Comparison of ENCODE assay signal across 14 cellular contexts in genomic region chr7:10802526-10802925, GRCh38.
DNase-seq lines count a peak whose midpoint lies in the region; ATAC-seq, FAIRE-seq and TF ChIP-seq lines count a peak whose summit lies in the region.
"Had no signal": no experiment of that assay in that cellular context is flagged by ENCODE, and none has a peak within 500 bp of the region (broad histone marks: within the 10 kb centered on the region; RNA-seq: fewer than 3 reads in every experiment).

No MANE protein-coding gene starts in this region.

- H3K9me3 Mint-ChIP-seq in activated naive CD4-positive, alpha-beta T cell treated with anti-CD3 and anti-CD28 coated beads, Interleukin-2, amount 50 U/mL, for 72 hours, result no peaks in the 10 kb centered on the region

- H3K4me1 ChIP-seq in A673 (ENCODE audit: insufficient read depth, low read length, poor library complexity, severe bottlenecking), result no peaks in the 10 kb centered on the region
- H3K4me1 ChIP-seq: gastroesophageal sphincter had no signal

- peak; percentile 27 for DNase-seq in A673 (ENCODE audit: low spot score)
- DNase-seq in LNCaP clone FGC (ENCODE audit: low read depth), result peak; percentile 17
- DNase-seq in bronchial epithelial cell (ENCODE audit: low read depth), result peak; percentile 99
- DNase-seq in islet precursor cell, result peak; percentile 84
- no peak for DNase-seq in stimulated activated CD4-positive, alpha-beta T cell treated with anti-CD3 and anti-CD28 coated beads, Interleukin-4, amount 100 ng/mL, for 4 hours
- DNase-seq in SK-N-DZ (ENCODE audit: low spot score), result no peak
- DNase-seq in activated naive CD4-positive, alpha-beta T cell treated with anti-CD3 and anti-CD28 coated beads, Interleukin-2, amount 50 U/mL, for 72 hours (ENCODE audit: low spot score in 2 of 2), result no peak
- DNase-seq: left colon, natural killer cell, NCI-H2171 treated with DMSO at 0.1 percent for 48 hours had no signal

- intact Hi-C loops in A673 (cut with micrococcal nuclease; ENCODE audit: unreplicated experiment), result no loop called here

- no peak overlapping the region for H3K27ac Mint-ChIP-seq in activated naive CD4-positive, alpha-beta T cell treated with anti-CD3 and anti-CD28 coated beads, Interleukin-2, amount 50 U/mL, for 72 hours
- H3K27ac Mint-ChIP-seq: natural killer cell had no signal

- BruUV-seq in A673 (replicated peaks; lab: Mats Ljungman, UMichigan), result no TSS peak

- POLR2A ChIA-PET in A673 (lab: Charles Lee; ENCODE audit: low non-redundant PET), result no interaction called here

- H3K9me3 ChIP-seq in A673 (ENCODE audit: low read depth, low read length, poor library complexity, severe bottlenecking), result no peaks in the 10 kb centered on the region
- H3K9me3 ChIP-seq: gastroesophageal sphincter had no signal

- FAIRE-seq in bronchial epithelial cell (lab: Jason Lieb, UNC), result peak; percentile 90
- FAIRE-seq: A204.1 had no signal

- H3K27ac ChIP-seq in A673 (ENCODE audit: low read depth, low read length, poor library complexity, severe bottlenecking), result no peak overlapping the region
- H3K27ac ChIP-seq: gastroesophageal sphincter had no signal

- ATAC-seq in activated naive CD4-positive, alpha-beta T cell treated with anti-CD3 and anti-CD28 coated beads, Interleukin-2, amount 50 U/mL, for 72 hours, result no peak
- ATAC-seq in HG03565 (IDR thresholded peaks at IDR 0.05; ENCODE audit: unreplicated experiment), result no peak
- ATAC-seq: gastroesophageal sphincter, HCT116, left colon, natural killer cell had no signal

- no peaks in the 10 kb centered on the region for H3K36me3 Mint-ChIP-seq in activated naive CD4-positive, alpha-beta T cell treated with anti-CD3 and anti-CD28 coated beads, Interleukin-2, amount 50 U/mL, for 72 hours
- H3K36me3 Mint-ChIP-seq: natural killer cell had no signal

- TF ChIP-seq CTCF in A673 (conservative IDR thresholded peaks at IDR 0.05; ENCODE audit: low read depth, low read length), result no peak
- TF ChIP-seq CTCF in LNCaP clone FGC (IDR thresholded peaks at IDR 0.05; ENCODE audit: control insufficient read depth, extremely low read depth, insufficient read depth), result no peak
- no peak for TF ChIP-seq CTCF in bronchial epithelial cell (IDR thresholded peaks at IDR 0.05; ENCODE audit: insufficient read depth, low read length, severe bottlenecking)

- no peaks in the 10 kb centered on the region for H3K36me3 ChIP-seq in A673 (ENCODE audit: insufficient read depth, low read length, poor library complexity, severe bottlenecking)
- no peaks in the 10 kb centered on the region for H3K36me3 ChIP-seq in bronchial epithelial cell (ENCODE audit: control insufficient read depth, insufficient read depth, low read length)
- H3K36me3 ChIP-seq: gastroesophageal sphincter had no signal

- H3K27me3 ChIP-seq in A673 (replicated peaks; ENCODE audit: insufficient read depth, low read depth, low read length, poor library complexity), result no peaks in the 10 kb centered on the region
- H3K27me3 ChIP-seq in bronchial epithelial cell (ENCODE audit: control insufficient read depth, insufficient read depth, low read length), result no peaks in the 10 kb centered on the region
- H3K27me3 ChIP-seq: gastroesophageal sphincter had no signal

- H3K4me3 ChIP-seq in A673 (ENCODE audit: low read depth, low read length, poor library complexity, severe bottlenecking), result no peak overlapping the region
- H3K4me3 ChIP-seq in LNCaP clone FGC (ENCODE audit: low read depth, low read length), result no peak overlapping the region
- no peak overlapping the region for H3K4me3 ChIP-seq in bronchial epithelial cell (ENCODE audit: low read depth, low read length)
- H3K4me3 ChIP-seq: gastroesophageal sphincter had no signal

- CTCF ChIA-PET in A673 (lab: Charles Lee), result no interaction called here

Comparison
In these comparisons a context has a peak if more than half of its experiments do, and no peak if none do; other contexts are left out.
1. DNase-seq: peak in A673 (single experiment), LNCaP clone FGC (single experiment), bronchial epithelial cell (single experiment) and islet precursor cell (single experiment); none in stimulated activated CD4-positive, alpha-beta T cell treated with anti-CD3 and anti-CD28 coated beads, Interleukin-4, amount 100 ng/mL, for 4 hours (0 of 2), SK-N-DZ (single experiment) and activated naive CD4-positive, alpha-beta T cell treated with anti-CD3 and anti-CD28 coated beads, Interleukin-2, amount 50 U/mL, for 72 hours (0 of 2).